Comparison of ENCODE assay signal across 2 cellular contexts in the genomic region with DNA sequence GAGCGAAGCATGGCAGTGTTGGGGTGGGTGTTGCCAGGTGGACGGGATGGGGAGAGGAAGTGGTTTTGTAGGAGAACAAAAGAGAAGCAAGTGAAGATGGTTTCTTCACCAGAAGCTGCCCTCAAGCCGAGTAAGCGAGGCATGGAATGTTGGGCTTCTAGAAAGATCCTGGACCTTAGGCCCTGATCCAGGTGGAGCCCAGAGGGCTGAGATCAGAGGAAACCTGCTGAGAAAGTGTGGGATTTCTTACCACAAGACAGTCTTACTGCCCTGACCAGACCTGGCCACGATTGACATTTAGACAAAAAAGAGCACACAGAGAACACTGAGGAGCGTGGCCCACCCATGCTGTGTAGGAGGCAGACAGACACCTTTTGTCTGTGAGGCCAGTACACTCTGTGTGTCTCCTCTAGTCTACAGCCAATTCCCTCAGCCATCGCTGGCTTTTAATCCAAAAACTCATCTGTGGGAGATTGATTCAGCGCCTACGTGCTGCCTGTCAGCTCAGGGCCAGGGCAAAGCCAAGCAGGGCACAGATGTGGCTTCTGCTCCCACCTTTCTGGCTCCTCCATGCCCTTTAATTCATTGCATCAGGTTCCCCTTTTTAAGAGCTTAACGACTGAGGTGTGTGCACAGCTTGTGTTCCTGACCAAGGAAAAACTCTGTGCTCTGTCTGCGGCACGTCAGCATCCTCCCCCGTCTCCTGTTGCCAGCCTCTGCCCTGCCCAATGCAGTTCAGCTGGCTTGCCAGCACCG.
TF ChIP-seq lines count a peak whose summit lies in the region.

No MANE protein-coding gene starts in this region.

TF ChIP-seq in GM12891, 5 proteins besides CTCF, POLR2A, EP300 and RAD21:
- TF ChIP-seq SPI1 (IDR thresholded peaks at IDR 0.05; ENCODE audit: low read depth, low read length) (peak; percentile 77), POU2F2 (IDR thresholded peaks at IDR 0.05; ENCODE audit: low read depth, low read length) (peak; percentile 37; the same call in 1 of the 2 replicates), POLR2AphosphoS5 (IDR thresholded peaks at IDR 0.05; ENCODE audit: low read depth, low read length) (no peak), TAF1 (IDR thresholded peaks at IDR 0.05; ENCODE audit: low read depth, low read length) (peak; percentile 52; the same call in 1 of the 2 replicates)

TF ChIP-seq in H1, 55 proteins besides CTCF, POLR2A, EP300 and RAD21:
- TF ChIP-seq CTBP2 (IDR thresholded peaks at IDR 0.05; ENCODE audit: borderline replicate concordance, insufficient read depth, insufficient read length, low read length) (no peak), KDM1A (IDR thresholded peaks at IDR 0.05; ENCODE audit: borderline replicate concordance, low read length) (no peak), GABPA (IDR thresholded peaks at IDR 0.05; ENCODE audit: borderline replicate concordance, insufficient read depth, low read length) (no peak), SIN3A (conservative IDR thresholded peaks at IDR 0.05 in 1 of 2, IDR thresholded peaks at IDR 0.05 in 1 of 2; ENCODE audit: low read depth in 1 of 2, low read length in 2 of 2) (no peak), JUND (IDR thresholded peaks at IDR 0.05; ENCODE audit: low read length) (no peak), CHD2 (IDR thresholded peaks at IDR 0.05; ENCODE audit: low read length) (no peak), MAFK (IDR thresholded peaks at IDR 0.05; ENCODE audit: low read depth, low read length) (no peak), SRF (IDR thresholded peaks at IDR 0.05; ENCODE audit: low read depth, low read length) (no peak), TCF12 (IDR thresholded peaks at IDR 0.05; ENCODE audit: low read depth, low read length) (no peak), GTF2F1 (IDR thresholded peaks at IDR 0.05; ENCODE audit: borderline replicate concordance, low read depth, low read length) (no peak), SAP30 (IDR thresholded peaks at IDR 0.05; ENCODE audit: insufficient read depth, insufficient replicate concordance, low read length) (no peak), YY1 (IDR thresholded peaks at IDR 0.05; ENCODE audit: low read depth, low read length) (no peak), SP4 (IDR thresholded peaks at IDR 0.05; ENCODE audit: low read length) (no peak)
- TF ChIP-seq, protein P1, sequence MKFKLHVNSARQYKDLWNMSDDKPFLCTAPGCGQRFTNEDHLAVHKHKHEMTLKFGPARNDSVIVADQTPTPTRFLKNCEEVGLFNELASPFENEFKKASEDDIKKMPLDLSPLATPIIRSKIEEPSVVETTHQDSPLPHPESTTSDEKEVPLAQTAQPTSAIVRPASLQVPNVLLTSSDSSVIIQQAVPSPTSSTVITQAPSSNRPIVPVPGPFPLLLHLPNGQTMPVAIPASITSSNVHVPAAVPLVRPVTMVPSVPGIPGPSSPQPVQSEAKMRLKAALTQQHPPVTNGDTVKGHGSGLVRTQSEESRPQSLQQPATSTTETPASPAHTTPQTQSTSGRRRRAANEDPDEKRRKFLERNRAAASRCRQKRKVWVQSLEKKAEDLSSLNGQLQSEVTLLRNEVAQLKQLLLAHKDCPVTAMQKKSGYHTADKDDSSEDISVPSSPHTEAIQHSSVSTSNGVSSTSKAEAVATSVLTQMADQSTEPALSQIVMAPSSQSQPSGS (IDR thresholded peaks at IDR 0.05; ENCODE audit: low read length) = no peak
TF ChIP-seq in H1: peak in this region for 0.
